17 cellular contexts compared by ENCODE assay signal in the genomic region with DNA sequence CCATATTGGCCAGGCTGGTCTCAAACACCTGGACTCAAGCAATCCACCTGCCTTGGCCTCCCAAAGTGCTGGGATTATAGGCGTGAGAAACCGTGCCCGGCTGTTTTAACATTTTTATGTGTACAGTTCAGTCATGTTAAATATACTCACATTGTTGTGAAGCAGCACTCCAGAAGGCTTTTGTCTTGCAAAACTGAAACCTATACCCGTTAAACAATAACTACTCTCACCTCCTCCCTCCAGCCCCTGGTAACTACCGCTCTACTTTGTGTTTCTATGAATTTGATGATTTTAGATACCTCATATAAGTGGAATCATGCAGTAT.
DNase-seq lines count a peak whose midpoint lies in the region; ATAC-seq, FAIRE-seq and TF ChIP-seq lines count a peak whose summit lies in the region.
"Had no signal": no experiment of that assay in that cellular context is flagged by ENCODE, and none has a peak within 500 bp of the region (broad histone marks: within the 10 kb centered on the region; RNA-seq: fewer than 3 reads in every experiment).

No MANE protein-coding gene starts in this region.

- no peak for FAIRE-seq in urothelium cell line (lab: Jason Lieb, UNC)

- peak; percentile 43 for ATAC-seq in GM18517 (IDR thresholded peaks at IDR 0.05; ENCODE audit: unreplicated experiment)
- no peak for ATAC-seq in GM18867 (IDR thresholded peaks at IDR 0.05; ENCODE audit: unreplicated experiment)
- ATAC-seq in GM19035 (IDR thresholded peaks at IDR 0.05; ENCODE audit: unreplicated experiment) = no peak
- ATAC-seq: SK-N-SH treated with all-trans-retinoic acid at 6 μM for 48 hours had no signal

- no peaks in the 10 kb centered on the region for H3K79me2 ChIP-seq in OCI-LY3 (ENCODE audit: low read length)

- peak; percentile 57 for DNase-seq in COLO668 (lab: John Stamatoyannopoulos, UW; ENCODE audit: unreplicated experiment)
- DNase-seq in HAP-1 (ENCODE audit: low spot score in 2 of 2) = peak; percentile 69 to 90
- no peak for DNase-seq in urothelium cell line (ENCODE audit: low spot score)
- DNase-seq: Caco-2, DMS153, GOT3, NCI-H1105, NCI-H1694, NCI-H345, NCI-H526, SHP77 had no signal

- no peaks in the 10 kb centered on the region for H4K20me1 ChIP-seq in OCI-LY3 (ENCODE audit: insufficient read depth, low read length)

- H3K9me3 ChIP-seq in HAP-1 (no peaks in the 10 kb centered on the region), OCI-LY3 (ENCODE audit: insufficient read depth, low read length) (no peaks in the 10 kb centered on the region)
- H3K9me3 ChIP-seq: Caco-2 had no signal

- H3K9ac ChIP-seq in OCI-LY3 (ENCODE audit: low read length) = no peak overlapping the region

- no peaks in the 10 kb centered on the region for H3K36me3 ChIP-seq in HAP-1 (replicated peaks)
- no peaks in the 10 kb centered on the region for H3K36me3 ChIP-seq in OCI-LY3 (replicated peaks; ENCODE audit: low read depth, low read length)

- no peak for TF ChIP-seq CTCF in OCI-LY3 (IDR thresholded peaks at IDR 0.05; ENCODE audit: low read depth, low read length)

- peaks cover 28% of the 10 kb centered on the region for H3K4me1 ChIP-seq in HAP-1
- H3K4me1 ChIP-seq in OCI-LY3 (ENCODE audit: low read length) = peaks cover 44% of the 10 kb centered on the region
- H3K4me1 ChIP-seq: Caco-2 had no signal

- H3K27me3 ChIP-seq in HAP-1 (ENCODE audit: low read depth) (no peaks in the 10 kb centered on the region), OCI-LY3 (ENCODE audit: low read depth, low read length) (no peaks in the 10 kb centered on the region)

- H3K27ac ChIP-seq in OCI-LY3 (ENCODE audit: low read length) = no peak overlapping the region
- H3K27ac ChIP-seq: C4-2B had no signal

- H3K4me2 ChIP-seq in OCI-LY3 (ENCODE audit: low read length) = peak overlapping the region; percentile 61; the same call in 1 of the 2 replicates

- H3K4me3 ChIP-seq in HAP-1 (no peak overlapping the region), OCI-LY3 (ENCODE audit: low read length) (no peak overlapping the region)

- no peak overlapping the region for H2AFZ ChIP-seq in OCI-LY3 (ENCODE audit: low read depth, low read length)

- in situ Hi-C loops in HAP-1 (cut with MboI; ENCODE audit: low sequenced_read_pairs) = loop anchor here (5.0 kb wide), 1 partner anchor 270 kb away; no protein-coding TSS in a partner anchor
